20 cellular contexts compared by ENCODE assay signal in genomic region chr4:88230399-88230798, GRCh38. TPM values are rescaled to one million over a fixed set of nuclear protein-coding genes. Genes with fewer than 3 reads are reported as not detected.
DNase-seq lines count a peak whose midpoint lies in the region; ATAC-seq, FAIRE-seq and TF ChIP-seq lines count a peak whose summit lies in the region.
"Had no signal": no experiment of that assay in that cellular context is flagged by ENCODE, and none has a peak within 500 bp of the region (broad histone marks: within the 10 kb centered on the region; RNA-seq: fewer than 3 reads in every experiment).

No MANE protein-coding gene starts in this region.

- H3K9me3 ChIP-seq in lower lobe of right lung (no peaks in the 10 kb centered on the region), spleen (peaks cover 0 to 9% (median 0%) of the 10 kb centered on the region in 8 donors)
- H3K9me3 ChIP-seq: neutrophil had no signal

- H3K9me3 Mint-ChIP-seq in activated CD8-positive, alpha-beta T cell treated with anti-CD3 and anti-CD28 coated beads, Interleukin-2, amount 10 ng/mL, durations not matched to agents 7 days and 5 days (ENCODE audit: insufficient read depth): no peaks in the 10 kb centered on the region
- peaks cover 3% of the 10 kb centered on the region for H3K9me3 Mint-ChIP-seq in activated CD8-positive, alpha-beta T cell treated with anti-CD3 and anti-CD28 coated beads for 36 hours
- H3K9me3 Mint-ChIP-seq in T-cell: peaks cover 0 to 7% (median 0%) of the 10 kb centered on the region in 3 donors

- FAIRE-seq in GM12891 (lab: Jason Lieb, UNC): no peak

- intact Hi-C loops in activated CD8-positive, alpha-beta T cell treated with anti-CD3 and anti-CD28 coated beads for 36 hours (cut with micrococcal nuclease): no loop called here
- intact Hi-C loops in lower lobe of right lung (cut with DNase I) (no loop called here), spleen (cut with DNase I; ENCODE audit: low total_unique reads) (no loop called here)

- H3K4me3 Mint-ChIP-seq in activated CD8-positive, alpha-beta T cell treated with anti-CD3 and anti-CD28 coated beads, Interleukin-2, amount 10 ng/mL, durations not matched to agents 7 days and 5 days: peak overlapping the region; percentile 7
- H3K4me3 Mint-ChIP-seq in activated CD8-positive, alpha-beta T cell treated with anti-CD3 and anti-CD28 coated beads for 36 hours: no peak overlapping the region
- H3K4me3 Mint-ChIP-seq in T-cell: peak overlapping the region; percentile 46 to 65 (median 49)
- H3K4me3 Mint-ChIP-seq: activated CD4-positive, alpha-beta T cell treated with anti-CD3 and anti-CD28 coated beads for 36 hours had no signal

- H3K27ac ChIP-seq in lower lobe of right lung: peak overlapping the region; percentile 64
- H3K27ac ChIP-seq in spleen: peak overlapping the region in 6 of 8 donors; percentile 67 to 81 (median 74)
- H3K27ac ChIP-seq: neutrophil, PC-9 had no signal

- ATAC-seq in activated CD8-positive, alpha-beta T cell treated with anti-CD3 and anti-CD28 coated beads, Interleukin-2, amount 10 ng/mL, durations not matched to agents 7 days and 5 days: peak; percentile 71
- ATAC-seq in activated CD8-positive, alpha-beta T cell treated with anti-CD3 and anti-CD28 coated beads for 36 hours: no peak
- peak; percentile 52 to 63 (median 56) for ATAC-seq in T-cell (replicated peaks in 1 of 4)
- no peak for ATAC-seq in lower lobe of right lung
- ATAC-seq: activated CD4-positive, alpha-beta T cell treated with anti-CD3 and anti-CD28 coated beads for 36 hours had no signal

- H3K4me1 ChIP-seq in lower lobe of right lung: no peaks in the 10 kb centered on the region
- H3K4me1 ChIP-seq in spleen: peaks cover 0 to 16% (median 4%) of the 10 kb centered on the region in 6 donors

- POLR2A ChIA-PET in activated CD8-positive, alpha-beta T cell treated with anti-CD3 and anti-CD28 coated beads, Interleukin-2, amount 10 ng/mL, durations not matched to agents 7 days and 5 days (lab: Charles Lee): no interaction called here
- POLR2A ChIA-PET in activated CD8-positive, alpha-beta T cell treated with anti-CD3 and anti-CD28 coated beads for 36 hours (lab: Charles Lee): no interaction called here
- POLR2A ChIA-PET in T-cell (lab: Charles Lee): no interaction called here

- TF ChIP-seq CTCF in activated CD8-positive, alpha-beta T cell treated with anti-CD3 and anti-CD28 coated beads for 36 hours (IDR thresholded peaks at IDR 0.05): no peak
- TF ChIP-seq CTCF in lower lobe of right lung (IDR thresholded peaks at IDR 0.05) (no peak), spleen (IDR thresholded peaks at IDR 0.05 in 8 of 11, conservative IDR thresholded peaks at IDR 0.05 in 3 of 11) (no peak)

- no peak for TF ChIP-seq POLR2A in spleen (IDR thresholded peaks at IDR 0.05)
- no peak for TF ChIP-seq POLR2A in GM12891 (IDR thresholded peaks at IDR 0.05; ENCODE audit: low read depth, low read length)

- H3K36me3 ChIP-seq in lower lobe of right lung (no peaks in the 10 kb centered on the region), spleen (no peaks in the 10 kb centered on the region), H7 (replicated peaks; ENCODE audit: control insufficient read depth, insufficient read depth, low read length) (no peaks in the 10 kb centered on the region)
- H3K36me3 ChIP-seq: neutrophil, tibial nerve had no signal

- H3K36me3 Mint-ChIP-seq in activated CD8-positive, alpha-beta T cell treated with anti-CD3 and anti-CD28 coated beads, Interleukin-2, amount 10 ng/mL, durations not matched to agents 7 days and 5 days (ENCODE audit: low read depth): no peaks in the 10 kb centered on the region
- H3K36me3 Mint-ChIP-seq in activated CD8-positive, alpha-beta T cell treated with anti-CD3 and anti-CD28 coated beads for 36 hours (ENCODE audit: low read depth): peaks cover 2% of the 10 kb centered on the region
- no peaks in the 10 kb centered on the region for H3K36me3 Mint-ChIP-seq in T-cell
- H3K36me3 Mint-ChIP-seq: IgD-negative memory B cell had no signal

- peak overlapping the region; percentile 39 for H3K4me3 ChIP-seq in lower lobe of right lung
- H3K4me3 ChIP-seq in spleen: peak overlapping the region in 3 of 8 donors; percentile 10 to 58 (median 28)
- no peak overlapping the region for H3K4me3 ChIP-seq in H7 (ENCODE audit: insufficient read depth, low read depth, low read length)
- H3K4me3 ChIP-seq: PC-9 had no signal

- H3K27ac Mint-ChIP-seq in activated CD8-positive, alpha-beta T cell treated with anti-CD3 and anti-CD28 coated beads, Interleukin-2, amount 10 ng/mL, durations not matched to agents 7 days and 5 days: peak overlapping the region; percentile 59
- H3K27ac Mint-ChIP-seq in activated CD8-positive, alpha-beta T cell treated with anti-CD3 and anti-CD28 coated beads for 36 hours: no peak overlapping the region
- peak overlapping the region; percentile 62 to 86 for H3K27ac Mint-ChIP-seq in T-cell
- H3K27ac Mint-ChIP-seq: activated CD4-positive, alpha-beta T cell treated with anti-CD3 and anti-CD28 coated beads for 36 hours had no signal

- CTCF ChIA-PET in activated CD8-positive, alpha-beta T cell treated with anti-CD3 and anti-CD28 coated beads, Interleukin-2, amount 10 ng/mL, durations not matched to agents 7 days and 5 days (lab: Charles Lee): interaction anchor here (1.6 to 3.1 kb wide), 3 partner anchors 12 to 285 kb away, joined by 3 to 10 read pairs (median 9); no protein-coding TSS in a partner anchor
- CTCF ChIA-PET in activated CD8-positive, alpha-beta T cell treated with anti-CD3 and anti-CD28 coated beads for 36 hours (lab: Charles Lee): interaction anchor here (1.1 to 1.3 kb wide), 2 partner anchors 11 to 283 kb away, joined by 4 read pairs; no protein-coding TSS in a partner anchor
- CTCF ChIA-PET in T-cell (lab: Charles Lee): interaction anchor here in 1 of 2 donors (0.7 to 1.2 kb wide), 3 partner anchors 19 to 89 kb away, joined by 3 to 4 read pairs (median 4); no protein-coding TSS in a partner anchor

- peaks cover 21% of the 10 kb centered on the region for H3K4me1 Mint-ChIP-seq in activated CD8-positive, alpha-beta T cell treated with anti-CD3 and anti-CD28 coated beads, Interleukin-2, amount 10 ng/mL, durations not matched to agents 7 days and 5 days (ENCODE audit: low read depth)
- peaks cover 17% of the 10 kb centered on the region for H3K4me1 Mint-ChIP-seq in activated CD8-positive, alpha-beta T cell treated with anti-CD3 and anti-CD28 coated beads for 36 hours (ENCODE audit: low read depth)
- peaks cover 18 to 19% (median 18%) of the 10 kb centered on the region in 3 donors for H3K4me1 Mint-ChIP-seq in T-cell

- no peaks in the 10 kb centered on the region for H3K27me3 ChIP-seq in lower lobe of right lung (ENCODE audit: low read depth)
- no peaks in the 10 kb centered on the region for H3K27me3 ChIP-seq in spleen (replicated peaks in 1 of 7)
- no peaks in the 10 kb centered on the region for H3K27me3 ChIP-seq in H7 (ENCODE audit: control insufficient read depth, insufficient read depth, low read length)
- H3K27me3 ChIP-seq: neutrophil, tibial nerve had no signal

- DNase-seq in activated CD8-positive, alpha-beta T cell treated with anti-CD3 and anti-CD28 coated beads, Interleukin-2, amount 10 ng/mL, durations not matched to agents 7 days and 5 days: no peak
- DNase-seq in activated CD8-positive, alpha-beta T cell treated with anti-CD3 and anti-CD28 coated beads for 36 hours: no peak
- DNase-seq in T-cell (no peak), lower lobe of right lung (no peak), spleen (no peak), H7 (no peak), SHP77 treated with DMSO at 0.1 percent for 48 hours (lab: John Stamatoyannopoulos, UW) (no peak), GM12891 (ENCODE audit: insufficient read length, low spot score) (no peak)
- DNase-seq: activated CD4-positive, alpha-beta T cell treated with anti-CD3 and anti-CD28 coated beads for 36 hours; activated T-cell treated with anti-CD3 and anti-CD28 coated beads, Interleukin-2, amount 50 U/mL, for 1 hour; HCEC 1CT; NCI-H2081; NCI-H526 treated with DMSO at 0.1 percent for 48 hours; PC-9; stimulated activated CD4-positive, alpha-beta T cell treated with anti-CD3 and anti-CD28 coated beads, Interleukin-4, amount 100 ng/mL, for 24 hours; stimulated activated CD8-positive, alpha-beta memory T cell treated with anti-CD3 and anti-CD28 coated beads, Interleukin-4, amount 100 ng/mL, for 48 hours had no signal

- H3K27me3 Mint-ChIP-seq in activated CD8-positive, alpha-beta T cell treated with anti-CD3 and anti-CD28 coated beads, Interleukin-2, amount 10 ng/mL, durations not matched to agents 7 days and 5 days (ENCODE audit: low read depth): no peaks in the 10 kb centered on the region
- H3K27me3 Mint-ChIP-seq in activated CD8-positive, alpha-beta T cell treated with anti-CD3 and anti-CD28 coated beads for 36 hours: no peaks in the 10 kb centered on the region
- H3K27me3 Mint-ChIP-seq in T-cell: no peaks in the 10 kb centered on the region
- H3K27me3 Mint-ChIP-seq: activated CD4-positive, alpha-beta T cell treated with anti-CD3 and anti-CD28 coated beads for 36 hours; central memory CD8-positive, alpha-beta T cell; IgD-negative memory B cell had no signal

TF ChIP-seq in GM12891, 5 proteins besides CTCF, POLR2A, EP300 and RAD21:
- no peak for TF ChIP-seq TAF1 (IDR thresholded peaks at IDR 0.05; ENCODE audit: low read depth, low read length)
- no peak for TF ChIP-seq PAX5 (IDR thresholded peaks at IDR 0.05; ENCODE audit: insufficient read depth, low read length, severe bottlenecking)

RNA-seq across cellular contexts. Expression of gene PPM1K, which starts 54.0 kb away (rescaled TPM):
- 10 to 100 TPM; 58.4 to 59.3 TPM for total RNA-seq in activated CD8-positive, alpha-beta T cell treated with anti-CD3 and anti-CD28 coated beads, Interleukin-2, amount 10 ng/mL, durations not matched to agents 7 days and 5 days
- 10 to 100 TPM; 46.1 to 57.5 TPM for total RNA-seq in activated CD8-positive, alpha-beta T cell treated with anti-CD3 and anti-CD28 coated beads for 36 hours
- total RNA-seq in T-cell: 10 to 100 TPM; 74.2 to 91.1 (median 84.8) TPM
- total RNA-seq in lower lobe of right lung: 36.5 TPM
- 10 to 100 TPM; 41.4 to 73.5 (median 48.7) TPM for total RNA-seq in spleen
- polyA plus RNA-seq in spleen: 10 to 100 TPM; 13.4 to 18.3 (median 14.2) TPM
- total RNA-seq in H7 (2014; rRNA removed; shearing (Covaris generic)): 19.8 and 21.4 TPM in 2 replicates
- polyA plus RNA-seq in GM12891 (2012; ENCODE audit: low read depth, missing spikeins): 12.1 TPM

Comparison
In these comparisons a context has a peak if more than half of its experiments do, and no peak if none do; other contexts are left out.
1. ATAC-seq: peak in activated CD8-positive, alpha-beta T cell treated with anti-CD3 and anti-CD28 coated beads, Interleukin-2, amount 10 ng/mL, durations not matched to agents 7 days and 5 days (single experiment) and T-cell (4 of 4); none in activated CD8-positive, alpha-beta T cell treated with anti-CD3 and anti-CD28 coated beads for 36 hours (single experiment) and lower lobe of right lung (0 of 2).